In the genomic region with DNA sequence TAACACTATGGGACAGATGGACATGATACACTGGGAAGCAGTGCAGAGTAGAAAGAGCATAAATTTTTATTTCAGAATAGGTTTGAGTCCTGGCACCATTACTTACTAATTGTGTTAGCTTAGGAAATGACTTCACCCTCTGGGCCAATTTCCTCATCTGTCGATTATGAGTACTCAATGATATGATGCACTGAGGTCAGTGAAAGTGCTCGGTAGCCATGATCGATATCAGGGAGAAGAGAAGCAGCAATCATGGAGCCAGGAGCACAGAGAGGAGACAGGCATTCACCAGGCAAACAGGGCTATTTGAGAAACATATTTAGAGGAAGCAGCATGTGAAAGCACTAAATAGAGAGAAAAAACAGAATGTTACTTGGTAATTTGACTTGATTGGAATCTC, we compare ENCODE assay signal across 14 cellular contexts. TPM values are rescaled to one million over a fixed set of nuclear protein-coding genes. Genes with fewer than 3 reads are reported as not detected.
"Had no signal": no experiment of that assay in that cellular context is flagged by ENCODE, and none has a peak within 500 bp of the region (broad histone marks: within the 10 kb centered on the region; RNA-seq: fewer than 3 reads in every experiment).

No MANE protein-coding gene starts in this region.

- H3K4me3 Mint-ChIP-seq: activated CD4-positive, alpha-beta T cell treated with anti-CD3 and anti-CD28 coated beads, Interleukin-2, amount 10 ng/mL, durations not matched to agents 24 days and 14 days; activated CD8-positive, alpha-beta T cell treated with anti-CD3 and anti-CD28 coated beads for 36 hours; activated naive CD4-positive, alpha-beta T cell treated with anti-CD3 and anti-CD28 coated beads for 36 hours; activated T-cell treated with anti-CD3 and anti-CD28 coated beads, Interleukin-2, amount 50 U/mL, for 24 hours; brain; naive thymus-derived CD4-positive, alpha-beta T cell had no signal

- DNase-seq: activated CD4-positive, alpha-beta T cell treated with anti-CD3 and anti-CD28 coated beads, Interleukin-2, amount 10 ng/mL, durations not matched to agents 24 days and 14 days; activated CD8-positive, alpha-beta T cell treated with anti-CD3 and anti-CD28 coated beads for 36 hours; activated naive CD4-positive, alpha-beta T cell treated with anti-CD3 and anti-CD28 coated beads for 36 hours; activated T-cell treated with anti-CD3 and anti-CD28 coated beads, Interleukin-2, amount 50 U/mL, for 24 hours; central memory CD4-positive, alpha-beta T cell; mesendoderm; naive thymus-derived CD4-positive, alpha-beta T cell; pancreas; right lobe of liver; stimulated activated CD4-positive, alpha-beta T cell treated with anti-CD3 and anti-CD28 coated beads, Interleukin-4, amount 100 ng/mL, for 1 hour had no signal

- H3K4me1 ChIP-seq: esophagus muscularis mucosa, pancreas, right lobe of liver had no signal

- H3K9me3 Mint-ChIP-seq: activated CD4-positive, alpha-beta T cell treated with anti-CD3 and anti-CD28 coated beads, Interleukin-2, amount 10 ng/mL, durations not matched to agents 24 days and 14 days; activated CD8-positive, alpha-beta T cell treated with anti-CD3 and anti-CD28 coated beads for 36 hours; activated naive CD4-positive, alpha-beta T cell treated with anti-CD3 and anti-CD28 coated beads for 36 hours; activated T-cell treated with anti-CD3 and anti-CD28 coated beads, Interleukin-2, amount 50 U/mL, for 24 hours; brain; naive thymus-derived CD4-positive, alpha-beta T cell had no signal

- H3K4me3 ChIP-seq: esophagus muscularis mucosa, pancreas, right lobe of liver, smooth muscle cell, thoracic aorta had no signal

- H3K36me3 ChIP-seq: esophagus muscularis mucosa, pancreas, right lobe of liver, thoracic aorta had no signal

- H3K27ac Mint-ChIP-seq: activated CD4-positive, alpha-beta T cell treated with anti-CD3 and anti-CD28 coated beads, Interleukin-2, amount 10 ng/mL, durations not matched to agents 24 days and 14 days; activated CD8-positive, alpha-beta T cell treated with anti-CD3 and anti-CD28 coated beads for 36 hours; activated naive CD4-positive, alpha-beta T cell treated with anti-CD3 and anti-CD28 coated beads for 36 hours; activated T-cell treated with anti-CD3 and anti-CD28 coated beads, Interleukin-2, amount 50 U/mL, for 24 hours; naive thymus-derived CD4-positive, alpha-beta T cell had no signal

- H3K27ac ChIP-seq: esophagus muscularis mucosa, pancreas, right lobe of liver, thoracic aorta had no signal

- H3K27me3 ChIP-seq: esophagus muscularis mucosa, pancreas, right lobe of liver had no signal

- ATAC-seq: activated CD8-positive, alpha-beta T cell treated with anti-CD3 and anti-CD28 coated beads for 36 hours; naive thymus-derived CD4-positive, alpha-beta T cell; pancreas had no signal

- H3K4me2 ChIP-seq: smooth muscle cell had no signal

- H3K27me3 Mint-ChIP-seq: activated CD4-positive, alpha-beta T cell treated with anti-CD3 and anti-CD28 coated beads, Interleukin-2, amount 10 ng/mL, durations not matched to agents 24 days and 14 days; brain had no signal

- H3K9me3 ChIP-seq: esophagus muscularis mucosa, pancreas, right lobe of liver, thoracic aorta had no signal

- H3K36me3 Mint-ChIP-seq: brain; naive thymus-derived CD4-positive, alpha-beta T cell had no signal

RNA-seq across cellular contexts. Expression of a gene that starts 29.4 kb away (rescaled TPM):
- polyA plus RNA-seq: naive thymus-derived CD4-positive, alpha-beta T cell had no signal

RNA-seq across cellular contexts. Expression of a gene that starts 35.3 kb away (rescaled TPM):
- total RNA-seq: activated CD4-positive, alpha-beta T cell treated with anti-CD3 and anti-CD28 coated beads, Interleukin-2, amount 10 ng/mL, durations not matched to agents 24 days and 14 days; activated CD8-positive, alpha-beta T cell treated with anti-CD3 and anti-CD28 coated beads for 36 hours; activated naive CD4-positive, alpha-beta T cell treated with anti-CD3 and anti-CD28 coated beads for 36 hours had no signal
- polyA plus RNA-seq: naive thymus-derived CD4-positive, alpha-beta T cell had no signal
